In the genomic region with DNA sequence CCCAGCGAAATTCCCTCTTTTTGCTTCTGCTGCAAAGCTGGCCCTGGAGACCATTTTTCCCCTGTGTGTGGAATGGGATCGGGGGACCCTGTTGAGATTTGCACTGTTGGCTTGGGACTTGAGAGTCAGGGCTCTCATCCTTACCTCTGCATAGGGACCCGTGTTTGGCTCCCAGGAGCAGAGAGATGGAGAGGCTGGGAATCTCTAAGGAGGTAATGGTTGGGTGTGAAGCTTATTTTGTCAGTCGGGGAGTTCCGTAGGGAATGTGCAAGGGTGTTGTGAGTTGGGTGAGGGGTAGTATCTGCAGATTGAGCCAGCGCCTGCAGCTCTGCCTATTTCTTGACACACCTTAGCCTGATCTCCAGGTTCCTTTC, we compare ENCODE assay signal across 14 cellular contexts. TPM values are rescaled to one million over a fixed set of nuclear protein-coding genes. Genes with fewer than 3 reads are reported as not detected.
DNase-seq lines count a peak whose midpoint lies in the region; ATAC-seq and TF ChIP-seq lines count a peak whose summit lies in the region.
"Had no signal": no experiment of that assay in that cellular context is flagged by ENCODE, and none has a peak within 500 bp of the region (broad histone marks: within the 10 kb centered on the region; RNA-seq: fewer than 3 reads in every experiment).

No MANE protein-coding gene starts in this region.

- no peak for TF ChIP-seq CTCF in chondrocyte (IDR thresholded peaks at IDR 0.05)
- no peak for TF ChIP-seq CTCF in thyroid gland (IDR thresholded peaks at IDR 0.05)

- WGBS in mesodermal cell (ENCODE audit: insufficient coverage in 2 of 2), 2 experiments, result 7 to 11% methylated on average over 3 of the region's 6 CpGs
- WGBS in thyroid gland, 2 donors, result 84% methylated on average over 6 of the region's 6 CpGs

- no peaks in the 10 kb centered on the region for H3K9me3 Mint-ChIP-seq in chondrocyte (ENCODE audit: low read depth)
- H3K9me3 Mint-ChIP-seq: activated B cell treated with CpG ODN at 0.5 μM for 24 hours had no signal

- DNase-seq in MG63, result no peak
- no peak for DNase-seq in chondrocyte (ENCODE audit: low spot score)
- no peak for DNase-seq in thyroid gland
- no peak for DNase-seq in KG1 (lab: John Stamatoyannopoulos, UW)
- DNase-seq in COR-L47 (lab: John Stamatoyannopoulos, UW), result no peak
- DNase-seq: activated B cell treated with CpG ODN at 0.5 μM for 24 hours; CD4-positive, CD25-positive, alpha-beta regulatory T cell; NCI-H1092; stimulated activated CD4-positive, alpha-beta T cell treated with anti-CD3 and anti-CD28 coated beads, Interleukin-4, amount 100 ng/mL, for 4 hours; stimulated activated naive CD4-positive, alpha-beta T cell had no signal

- TF ChIP-seq POLR2A in thyroid gland (IDR thresholded peaks at IDR 0.05), result no peak
- no peak for TF ChIP-seq POLR2A in GM18505 (IDR thresholded peaks at IDR 0.05; ENCODE audit: borderline replicate concordance, extremely low read depth, insufficient read depth, insufficient read length)

- H3K9me3 ChIP-seq in MG63 (no peaks in the 10 kb centered on the region), mesodermal cell (ENCODE audit: control insufficient read depth, low read length) (no peaks in the 10 kb centered on the region), thyroid gland (no peaks in the 10 kb centered on the region)
- H3K9me3 ChIP-seq: prostate gland had no signal

- peak overlapping the region; percentile 62 for H3K4me3 Mint-ChIP-seq in chondrocyte (ENCODE audit: unreplicated experiment)
- H3K4me3 Mint-ChIP-seq: activated B cell treated with CpG ODN at 0.5 μM for 24 hours; CD4-positive, CD25-positive, alpha-beta regulatory T cell had no signal

- H3K4me1 Mint-ChIP-seq in chondrocyte (ENCODE audit: low read depth), result peaks cover 45% of the 10 kb centered on the region

- ATAC-seq in GM18505 (IDR thresholded peaks at IDR 0.05; ENCODE audit: unreplicated experiment), result no peak
- ATAC-seq: left lobe of liver had no signal

- H3K4me3 ChIP-seq in MG63 (peak overlapping the region; percentile 45), mesodermal cell (ENCODE audit: extremely low read depth, insufficient read depth, low read length, poor library complexity, severe bottlenecking) (peak overlapping the region; percentile 80), thyroid gland (replicated peaks in 1 of 3) (no peak overlapping the region)
- H3K4me3 ChIP-seq: prostate gland had no signal

- H3K36me3 ChIP-seq in MG63 (peaks cover 45% of the 10 kb centered on the region), mesodermal cell (ENCODE audit: control insufficient read depth, insufficient read depth, low read length) (peaks cover 31% of the 10 kb centered on the region), thyroid gland (no peaks in the 10 kb centered on the region)
- H3K36me3 ChIP-seq: prostate gland had no signal

- H3K27me3 ChIP-seq in MG63, result no peaks in the 10 kb centered on the region
- H3K27me3 ChIP-seq in thyroid gland, result no peaks in the 10 kb centered on the region

- H3K36me3 Mint-ChIP-seq in chondrocyte (ENCODE audit: low read depth), result peaks cover 22% of the 10 kb centered on the region
- H3K36me3 Mint-ChIP-seq: CD4-positive, CD25-positive, alpha-beta regulatory T cell had no signal

- H3K4me1 ChIP-seq in mesodermal cell (ENCODE audit: control insufficient read depth, insufficient read depth, low read length, poor library complexity, severe bottlenecking), result peaks cover 16% of the 10 kb centered on the region
- peaks cover 3 to 16% of the 10 kb centered on the region in 2 donors for H3K4me1 ChIP-seq in thyroid gland

- H3K27ac Mint-ChIP-seq in chondrocyte (ENCODE audit: unreplicated experiment), result no peak overlapping the region
- H3K27ac Mint-ChIP-seq: activated B cell treated with CpG ODN at 0.5 μM for 24 hours; CD4-positive, CD25-positive, alpha-beta regulatory T cell had no signal

- H3K27ac ChIP-seq in mesodermal cell (ENCODE audit: low read depth, low read length, severe bottlenecking), result peak overlapping the region; percentile 41
- peak overlapping the region in 2 of 3 donors; percentile 35 to 73 for H3K27ac ChIP-seq in thyroid gland
- H3K27ac ChIP-seq: prostate gland had no signal

- peaks cover 28% of the 10 kb centered on the region for H3K27me3 Mint-ChIP-seq in chondrocyte (ENCODE audit: low read depth)

- intact Hi-C loops in thyroid gland (cut with DNase I), result loop anchor here (5.0 to 10.0 kb wide), 2 partner anchors 181 to 383 kb away; no protein-coding TSS in a partner anchor

RNA-seq across cellular contexts. Expression of a gene that starts 4.5 kb away (rescaled TPM):
- total RNA-seq in MG63 (2014; rRNA removed; shearing (Covaris generic); ENCODE audit: low replicate concordance), result 34.0 and 42.3 TPM in 2 replicates
- total RNA-seq in chondrocyte (3.6 to 13.9 TPM (median 13.1 TPM) in 3 replicates), thyroid gland (10 to 100 TPM in 3 of 4 donors, 1 to 10 TPM in 1; 8.5 to 18.9 (median 15.1) TPM)
- polyA plus RNA-seq in mesodermal cell (2013, experiment 1 of 2), result 25.2 TPM
- 29.9 TPM for polyA plus RNA-seq in mesodermal cell (2013, experiment 2 of 2)
- total RNA-seq: activated B cell treated with CpG ODN at 0.5 μM for 24 hours had no signal
- polyA plus RNA-seq: CD4-positive, CD25-positive, alpha-beta regulatory T cell had no signal

Comparison
In these comparisons a context has a peak if more than half of its experiments do, and no peak if none do; other contexts are left out.
1. H3K4me3 ChIP-seq: peak in MG63 (single experiment) and mesodermal cell (single experiment); none in thyroid gland (0 of 3).